In genomic region chr3:4493008-4493930, GRCh38 we compare ENCODE assay signal across 1 cellular context.
A peak's percentile ranks its signal among the peaks of the same experiment; 100 is the strongest.
TF ChIP-seq lines count a peak whose summit lies in the region.

Gene ITPR1, plus strand, starts transcription at chr3:4493348. Its CDS starts 23,144 bp downstream, at chr3:4516492.

TF ChIP-seq in HepG2, 621 proteins besides CTCF, POLR2A, EP300 and RAD21 (continued from another document and continues in another):
- no peak for TF ChIP-seq ZXDC (CRISPR knock-in tag; IDR thresholded peaks at IDR 0.05)
- no peak for TF ChIP-seq IRF1 (CRISPR knock-in tag; IDR thresholded peaks at IDR 0.05; ENCODE audit: low read depth)
- TF ChIP-seq ZNF34 (CRISPR knock-in tag; IDR thresholded peaks at IDR 0.05; ENCODE audit: borderline replicate concordance): no peak
- peak; percentile 59 for TF ChIP-seq ZGPAT (CRISPR knock-in tag; IDR thresholded peaks at IDR 0.05)
- peak; percentile 50 for TF ChIP-seq IKZF5 (CRISPR knock-in tag; IDR thresholded peaks at IDR 0.05)
- peak; percentile 82 for TF ChIP-seq HNF1B (CRISPR knock-in tag; IDR thresholded peaks at IDR 0.05)
- TF ChIP-seq ARHGAP35 (CRISPR knock-in tag; IDR thresholded peaks at IDR 0.05; ENCODE audit: borderline replicate concordance): 0 out of 2 replicates have a peak, but pooled peaks have one; percentile 49
- TF ChIP-seq SMYD3 (CRISPR knock-in tag; IDR thresholded peaks at IDR 0.05): no peak
- peak; percentile 57; the same call in 1 of the 2 replicates for TF ChIP-seq MIER3 (CRISPR knock-in tag; IDR thresholded peaks at IDR 0.05; ENCODE audit: borderline replicate concordance)
- TF ChIP-seq ZNF605 (CRISPR knock-in tag; IDR thresholded peaks at IDR 0.05): peak; percentile 88
- no peak for TF ChIP-seq ADNP (CRISPR knock-in tag; IDR thresholded peaks at IDR 0.05)
- TF ChIP-seq FOXO1 (CRISPR knock-in tag; IDR thresholded peaks at IDR 0.05): 0 out of 2 replicates have a peak, but pooled peaks have one; percentile 24
- no peak for TF ChIP-seq ZFYVE20 (CRISPR knock-in tag; IDR thresholded peaks at IDR 0.05; ENCODE audit: borderline replicate concordance, low read depth)
- no peak for TF ChIP-seq NR2F6 (IDR thresholded peaks at IDR 0.05)
- no peak for TF ChIP-seq NR2F6 (CRISPR knock-in tag; IDR thresholded peaks at IDR 0.05)
- peak; percentile 51; the same call in 1 of the 2 replicates for TF ChIP-seq NR1H2 (CRISPR knock-in tag; IDR thresholded peaks at IDR 0.05; ENCODE audit: borderline replicate concordance, low read depth)
- TF ChIP-seq ELF4 (CRISPR knock-in tag; IDR thresholded peaks at IDR 0.05; ENCODE audit: borderline replicate concordance): no peak
- peak; percentile 37; the same call in 1 of the 2 replicates for TF ChIP-seq DMAP1 (CRISPR knock-in tag; IDR thresholded peaks at IDR 0.05)
- TF ChIP-seq ZC3H4 (CRISPR knock-in tag; IDR thresholded peaks at IDR 0.05; ENCODE audit: borderline replicate concordance): 0 out of 2 replicates have a peak, but pooled peaks have one; percentile 30
- TF ChIP-seq ZNF672 (CRISPR knock-in tag; IDR thresholded peaks at IDR 0.05): 0 out of 2 replicates have a peak, but pooled peaks have one; percentile 61
- no peak for TF ChIP-seq NPAS2 (CRISPR knock-in tag; IDR thresholded peaks at IDR 0.05; ENCODE audit: borderline replicate concordance)
- peak; percentile 84 for TF ChIP-seq UBTF (CRISPR knock-in tag; IDR thresholded peaks at IDR 0.05)
- no peak for TF ChIP-seq ZNF10 (CRISPR knock-in tag; IDR thresholded peaks at IDR 0.05; ENCODE audit: borderline replicate concordance, low read depth)
- TF ChIP-seq ZNF577 (CRISPR knock-in tag; IDR thresholded peaks at IDR 0.05; ENCODE audit: borderline replicate concordance, low read depth): no peak
- no peak for TF ChIP-seq ZNF720 (CRISPR knock-in tag; IDR thresholded peaks at IDR 0.05)
- TF ChIP-seq ZNF781 (CRISPR knock-in tag; IDR thresholded peaks at IDR 0.05; ENCODE audit: borderline replicate concordance, not compliant biosample characterization): peak; percentile 76
- TF ChIP-seq ZNF713 (CRISPR knock-in tag; IDR thresholded peaks at IDR 0.05): no peak
- no peak for TF ChIP-seq RERE (CRISPR knock-in tag; IDR thresholded peaks at IDR 0.05; ENCODE audit: low read depth)
- TF ChIP-seq PRMT3 (CRISPR knock-in tag; IDR thresholded peaks at IDR 0.05; ENCODE audit: borderline replicate concordance, low read depth): no peak
- TF ChIP-seq KAT8 (CRISPR knock-in tag; IDR thresholded peaks at IDR 0.05): peak; percentile 45
- no peak for TF ChIP-seq ZNF841 (CRISPR knock-in tag; IDR thresholded peaks at IDR 0.05; ENCODE audit: borderline replicate concordance)
- no peak for TF ChIP-seq NCOA1 (CRISPR knock-in tag; IDR thresholded peaks at IDR 0.05)
- TF ChIP-seq ARNTL (CRISPR knock-in tag; IDR thresholded peaks at IDR 0.05): peak; percentile 63; the same call in 1 of the 2 replicates
- no peak for TF ChIP-seq HNRNPL (IDR thresholded peaks at IDR 0.05; ENCODE audit: low read depth, low read length)
- TF ChIP-seq THAP8 (CRISPR knock-in tag; IDR thresholded peaks at IDR 0.05; ENCODE audit: borderline replicate concordance): no peak
- no peak for TF ChIP-seq SIX1 (CRISPR knock-in tag; IDR thresholded peaks at IDR 0.05; ENCODE audit: borderline replicate concordance)
- no peak; the same call in 1 of the 2 replicates for TF ChIP-seq ZFP36L1 (CRISPR knock-in tag; IDR thresholded peaks at IDR 0.05)
- 0 out of 2 replicates have a peak, but pooled peaks have one; percentile 35 for TF ChIP-seq ZNF101 (CRISPR knock-in tag; IDR thresholded peaks at IDR 0.05; ENCODE audit: borderline replicate concordance, low read depth)
- TF ChIP-seq FOXO4 (CRISPR knock-in tag; conservative IDR thresholded peaks at IDR 0.05): no peak
- peak; percentile 19; the same call in 1 of the 2 replicates for TF ChIP-seq MXD1 (CRISPR knock-in tag; IDR thresholded peaks at IDR 0.05)
- TF ChIP-seq TOPORS (CRISPR knock-in tag; IDR thresholded peaks at IDR 0.05): no peak
- no peak for TF ChIP-seq RBAK (CRISPR knock-in tag; IDR thresholded peaks at IDR 0.05)
- TF ChIP-seq ZNF790 (CRISPR knock-in tag; IDR thresholded peaks at IDR 0.05; ENCODE audit: borderline replicate concordance): no peak; the same call in 1 of the 2 replicates
